ENCODE assay signal across 27 cellular contexts in genomic region chr3:165641569-165642310, GRCh38.
DNase-seq lines count a peak whose midpoint lies in the region; ATAC-seq, FAIRE-seq and TF ChIP-seq lines count a peak whose summit lies in the region.
"Had no signal": no experiment of that assay in that cellular context is flagged by ENCODE, and none has a peak within 500 bp of the region (broad histone marks: within the 10 kb centered on the region; RNA-seq: fewer than 3 reads in every experiment).

No MANE protein-coding gene starts in this region.

- DNase-seq in A673 (ENCODE audit: low spot score) (peak; percentile 56), HCT116 (ENCODE audit: low read depth, low spot score) (no peak), NCI-H774 (lab: John Stamatoyannopoulos, UW) (peak; percentile 15), fibroblast of pulmonary artery (ENCODE audit: low read depth) (peak; percentile 10), GM12891 (ENCODE audit: insufficient read length, low spot score) (no peak), cerebellum (ENCODE audit: low spot score) (no peak), MG63 (no peak)
- DNase-seq: activated CD4-positive, alpha-beta T cell treated with anti-CD3 and anti-CD28 coated beads for 48 hours; activated naive CD4-positive, alpha-beta T cell; activated T-cell treated with anti-CD3 and anti-CD28 coated beads, Interleukin-2, amount 50 U/mL, for 4 hours; adrenal gland; cortex of kidney; kidney; NCI-H82; posterior cingulate gyrus; Right ventricle myocardium superior; stimulated activated CD8-positive, alpha-beta memory T cell treated with anti-CD3 and anti-CD28 coated beads, Interleukin-4, amount 100 ng/mL, for 48 hours; stomach; tibial artery had no signal

- no peaks in the 10 kb centered on the region; the same call in 1 of the 2 replicates for H3K9me2 ChIP-seq in HCT116 (ENCODE audit: insufficient read depth)

- ATAC-seq in HCT116, result no peak
- ATAC-seq in HG03097 (IDR thresholded peaks at IDR 0.05; ENCODE audit: low FRiP score, unreplicated experiment), result no peak
- ATAC-seq: activated T-cell treated with anti-CD3 and anti-CD28 coated beads, Interleukin-2, amount 50 U/mL, for 4 hours had no signal

- peaks cover 27% of the 10 kb centered on the region for H3K4me1 ChIP-seq in A673 (ENCODE audit: insufficient read depth, low read length, poor library complexity, severe bottlenecking)
- peaks cover 4 to 24% of the 10 kb centered on the region in 2 experiments; a peak in 3 of 4 replicates for H3K4me1 ChIP-seq in HCT116 (ENCODE audit: control insufficient read depth in 1 of 2, insufficient read depth in 2 of 2, low read length in 2 of 2)
- H3K4me1 ChIP-seq: neural progenitor cell had no signal

- H3K27ac ChIP-seq in A673 (ENCODE audit: low read depth, low read length, poor library complexity, severe bottlenecking) (no peak overlapping the region), HCT116 (ENCODE audit: low read depth, low read length) (no peak overlapping the region)
- H3K27ac ChIP-seq: adrenal gland, C4-2B, KMS-11, neural progenitor cell, tibial artery, VCaP had no signal

- RAD21 ChIA-PET in HCT116 (lab: Charles Lee; ENCODE audit: low non-redundant PET in 1 of 2, low total read pairs in 2 of 2, uncharacterized antibody in 2 of 2, unreplicated experiment in 2 of 2), result no interaction called here

- no peaks in the 10 kb centered on the region for H3K36me3 ChIP-seq in A673 (ENCODE audit: insufficient read depth, low read length, poor library complexity, severe bottlenecking)
- H3K36me3 ChIP-seq in HCT116 (ENCODE audit: control insufficient read depth in 1 of 2, insufficient read depth in 2 of 2, low read length in 2 of 2), result no peaks in the 10 kb centered on the region
- no peaks in the 10 kb centered on the region for H3K36me3 ChIP-seq in MG63
- H3K36me3 ChIP-seq: adrenal gland, neural progenitor cell, stomach, tibial artery had no signal

- TF ChIP-seq RAD21 in HCT116 (IDR thresholded peaks at IDR 0.05; ENCODE audit: low read depth), result no peak

- POLR2A ChIA-PET in A673 (lab: Charles Lee; ENCODE audit: low non-redundant PET), result no interaction called here
- POLR2A ChIA-PET in HCT116 (lab: Charles Lee), result no interaction called here

- TF ChIP-seq POLR2A in HCT116 (IDR thresholded peaks at IDR 0.05; ENCODE audit: borderline replicate concordance, extremely low read depth, insufficient read depth, insufficient read length), result no peak
- TF ChIP-seq POLR2A in GM12891 (IDR thresholded peaks at IDR 0.05; ENCODE audit: low read depth, low read length), result no peak

- TF ChIP-seq CTCF in A673 (conservative IDR thresholded peaks at IDR 0.05; ENCODE audit: low read depth, low read length), result no peak
- TF ChIP-seq CTCF in HCT116 (IDR thresholded peaks at IDR 0.05 in 2 of 3, conservative IDR thresholded peaks at IDR 0.05 in 1 of 3; ENCODE audit: borderline replicate concordance in 1 of 3, insufficient read depth in 1 of 3, low read depth in 2 of 3, low read length in 2 of 3), result no peak
- TF ChIP-seq CTCF in fibroblast of pulmonary artery (IDR thresholded peaks at IDR 0.05; ENCODE audit: low read length, missing control alignments), result no peak

- no peak overlapping the region for H3K4me3 ChIP-seq in A673 (ENCODE audit: low read depth, low read length, poor library complexity, severe bottlenecking)
- no peak overlapping the region for H3K4me3 ChIP-seq in HCT116 (replicated peaks in 1 of 2; ENCODE audit: low read depth in 1 of 2, low read length in 2 of 2)
- no peak overlapping the region for H3K4me3 ChIP-seq in fibroblast of pulmonary artery (replicated peaks; ENCODE audit: low read depth, low read length)
- no peak overlapping the region for H3K4me3 ChIP-seq in MG63
- H3K4me3 ChIP-seq: adrenal gland, neural progenitor cell, stomach, tibial artery had no signal

- H3K27me3 ChIP-seq in A673 (replicated peaks; ENCODE audit: insufficient read depth, low read depth, low read length, poor library complexity) (no peaks in the 10 kb centered on the region), HCT116 (ENCODE audit: insufficient read depth, low read length) (no peaks in the 10 kb centered on the region), MG63 (no peaks in the 10 kb centered on the region)
- H3K27me3 ChIP-seq: adrenal gland, neural progenitor cell, stomach, tibial artery had no signal

- BruUV-seq in A673 (replicated peaks; lab: Mats Ljungman, UMichigan) (no TSS peak), HCT116 (replicated peaks; lab: Mats Ljungman, UMichigan) (no TSS peak)

- CTCF ChIA-PET in A673 (lab: Charles Lee) (no interaction called here), HCT116 (lab: Charles Lee) (no interaction called here)

- H2AFZ ChIP-seq in HCT116 (ENCODE audit: low read depth, low read length, poor library complexity, severe bottlenecking), result peak overlapping the region; percentile 1
- H2AFZ ChIP-seq: neural progenitor cell had no signal

- no peaks in the 10 kb centered on the region for H3K79me2 ChIP-seq in HCT116 (ENCODE audit: insufficient read depth, low read length)

- H3K9ac ChIP-seq in HCT116 (ENCODE audit: low read length), result no peak overlapping the region
- H3K9ac ChIP-seq: KMS-11, neural progenitor cell had no signal

- intact Hi-C loops in A673 (cut with micrococcal nuclease; ENCODE audit: unreplicated experiment), result no loop called here
- intact Hi-C loops in HCT116 (cut with micrococcal nuclease), result no loop called here

- no peak overlapping the region for H3K4me2 ChIP-seq in HCT116 (ENCODE audit: low read length)
- H3K4me2 ChIP-seq: KMS-11, neural progenitor cell had no signal

- H3K9me3 ChIP-seq in A673 (ENCODE audit: low read depth, low read length, poor library complexity, severe bottlenecking) (no peaks in the 10 kb centered on the region), HCT116 (ENCODE audit: control insufficient read depth in 1 of 2, insufficient read depth in 1 of 2, low read depth in 1 of 2, low read length in 2 of 2) (peaks cover 0 to 6% of the 10 kb centered on the region in 2 experiments; a peak in 1 of 4 replicates), MG63 (peaks cover 9% of the 10 kb centered on the region)
- H3K9me3 ChIP-seq: adrenal gland, tibial artery had no signal

- H4K20me1 ChIP-seq in HCT116 (ENCODE audit: insufficient read depth), result no peaks in the 10 kb centered on the region

- FAIRE-seq in GM12891 (lab: Jason Lieb, UNC), result no peak
- FAIRE-seq: endometrium, GM18507, HTR-8/SVneo, kidney had no signal

TF ChIP-seq in HCT116, 20 proteins besides CTCF, POLR2A, EP300 and RAD21:
- TF ChIP-seq REST (IDR thresholded peaks at IDR 0.05; ENCODE audit: low read depth) (no peak), ZNF274 (IDR thresholded peaks at IDR 0.05; ENCODE audit: low read depth, low read length) (no peak)

TF ChIP-seq in GM12891, 5 proteins besides CTCF, POLR2A, EP300 and RAD21:
- no peak for TF ChIP-seq PAX5 (IDR thresholded peaks at IDR 0.05; ENCODE audit: insufficient read depth, low read length, severe bottlenecking)
- no peak for TF ChIP-seq TAF1 (IDR thresholded peaks at IDR 0.05; ENCODE audit: low read depth, low read length)
- TF ChIP-seq SPI1 (IDR thresholded peaks at IDR 0.05; ENCODE audit: low read depth, low read length), result no peak
- TF ChIP-seq POLR2AphosphoS5 (IDR thresholded peaks at IDR 0.05; ENCODE audit: low read depth, low read length), result no peak
- TF ChIP-seq POU2F2 (IDR thresholded peaks at IDR 0.05; ENCODE audit: low read depth, low read length), result no peak

Comparison
In these comparisons a context has a peak if more than half of its experiments do, and no peak if none do; other contexts are left out.
1. DNase-seq: peak in A673 (single experiment), NCI-H774 (single experiment) and fibroblast of pulmonary artery (single experiment); none in HCT116 (single experiment), GM12891 (single experiment), cerebellum (single experiment) and MG63 (single experiment).